Comparison of ENCODE assay signal across 9 cellular contexts in the genomic region with DNA sequence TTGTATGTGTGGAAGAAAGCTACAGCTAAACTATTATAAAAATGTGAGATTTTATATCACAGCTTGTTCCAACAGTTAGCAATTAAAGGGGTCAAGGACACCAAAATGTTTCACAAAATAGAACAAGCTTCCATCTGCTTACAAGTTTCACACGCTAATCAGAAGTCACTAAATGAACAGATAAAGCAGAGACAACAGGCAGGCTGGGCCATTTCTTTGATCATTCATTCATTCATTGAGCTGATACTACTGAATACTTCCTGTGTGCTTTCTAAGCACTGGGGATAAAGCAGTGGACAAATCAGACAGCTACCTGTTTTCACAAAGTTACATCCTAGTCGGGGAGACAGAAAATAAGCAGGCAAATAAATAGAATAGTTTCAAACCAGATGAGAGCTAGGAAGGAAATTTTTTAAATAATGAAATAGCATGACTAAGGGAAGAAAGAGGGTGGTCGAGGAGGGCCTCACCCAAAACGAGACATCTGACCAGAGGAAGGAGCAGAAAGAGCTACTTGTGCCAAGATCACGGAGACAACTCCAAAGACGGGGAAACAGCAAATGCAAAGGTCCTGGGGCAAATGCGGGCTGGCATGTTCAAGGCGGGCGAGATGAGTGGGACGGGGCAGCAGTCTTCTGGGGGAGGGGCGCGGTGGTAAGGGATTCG. TPM values are rescaled to one million over a fixed set of nuclear protein-coding genes. Genes with fewer than 3 reads are reported as not detected.
A peak's percentile ranks its signal among the peaks of the same experiment; 100 is the strongest.
DNase-seq lines count a peak whose midpoint lies in the region; ATAC-seq, FAIRE-seq and TF ChIP-seq lines count a peak whose summit lies in the region.
"Had no signal": no experiment of that assay in that cellular context is flagged by ENCODE, and none has a peak within 500 bp of the region (broad histone marks: within the 10 kb centered on the region; RNA-seq: fewer than 3 reads in every experiment).

No MANE protein-coding gene starts in this region.

- 8 to 14% (median 8%) methylated on average over 13 of the region's 13 CpGs for WGBS in ovary, 3 donors

- H3K9me3 ChIP-seq in CD8-positive, alpha-beta memory T cell (ENCODE audit: low read length) = no peaks in the 10 kb centered on the region
- no peaks in the 10 kb centered on the region for H3K9me3 ChIP-seq in OCI-LY7 (ENCODE audit: low read length)
- H3K9me3 ChIP-seq in ovary = no peaks in the 10 kb centered on the region

- TF ChIP-seq POLR2A in ovary (IDR thresholded peaks at IDR 0.05) = no peak

- peak overlapping the region; percentile 1 to 100 (median 90) for H3K27ac Mint-ChIP-seq in CD8-positive, alpha-beta memory T cell
- peak overlapping the region; percentile 76 for H3K27ac Mint-ChIP-seq in endothelial cell (ENCODE audit: unreplicated experiment)

- peak overlapping the region; percentile 81 to 99 (median 89) for H3K4me3 Mint-ChIP-seq in CD8-positive, alpha-beta memory T cell
- peak overlapping the region; percentile 97 for H3K4me3 Mint-ChIP-seq in endothelial cell (ENCODE audit: unreplicated experiment)

- ATAC-seq in GM18870 (IDR thresholded peaks at IDR 0.05; ENCODE audit: unreplicated experiment) = no peak
- no peak for ATAC-seq in HG02798 (IDR thresholded peaks at IDR 0.05; ENCODE audit: poor library complexity, unreplicated experiment)

- no peak for FAIRE-seq in HTR-8/SVneo (lab: Jason Lieb, UNC)

- H3K79me2 ChIP-seq in OCI-LY7 (ENCODE audit: insufficient read depth, low read depth, low read length) = peaks cover 35% of the 10 kb centered on the region

- CTCF ChIA-PET in CD8-positive, alpha-beta memory T cell (lab: Charles Lee) = interaction anchor here (0.9 to 9.2 kb wide), 3 partner anchors 23 to 38 kb away, joined by 3 to 133 read pairs (median 12); no protein-coding TSS in a partner anchor
- CTCF ChIA-PET in OCI-LY7 (lab: Charles Lee; ENCODE audit: unreplicated experiment) = no interaction called here

- TF ChIP-seq CTCF in OCI-LY7 (conservative IDR thresholded peaks at IDR 0.05; ENCODE audit: low read length) (no peak), endothelial cell (IDR thresholded peaks at IDR 0.05; ENCODE audit: unreplicated experiment) (no peak), ovary (IDR thresholded peaks at IDR 0.05) (no peak)

- no peak overlapping the region for H3K27ac ChIP-seq in CD8-positive, alpha-beta memory T cell (ENCODE audit: low read depth, low read length)
- H3K27ac ChIP-seq in OCI-LY7 (ENCODE audit: low read depth, low read length, poor library complexity, severe bottlenecking) = no peak overlapping the region
- no peak overlapping the region for H3K27ac ChIP-seq in ovary

- H3K27me3 ChIP-seq in CD8-positive, alpha-beta memory T cell (ENCODE audit: insufficient read depth, low read length, poor library complexity, severe bottlenecking) = no peaks in the 10 kb centered on the region
- H3K27me3 ChIP-seq in ovary = no peaks in the 10 kb centered on the region

- peaks cover 40 to 74% (median 53%) of the 10 kb centered on the region in 3 donors for H3K4me1 Mint-ChIP-seq in CD8-positive, alpha-beta memory T cell
- H3K4me1 Mint-ChIP-seq in endothelial cell (ENCODE audit: unreplicated experiment) = peaks cover 29% of the 10 kb centered on the region

- H3K4me3 ChIP-seq in CD8-positive, alpha-beta memory T cell (ENCODE audit: low read length) = peak overlapping the region; percentile 40
- H3K4me3 ChIP-seq in OCI-LY7 (ENCODE audit: low read depth, low read length, poor library complexity, severe bottlenecking) (peak overlapping the region; percentile 75), ovary (peak overlapping the region; percentile 62)

- POLR2A ChIA-PET in CD8-positive, alpha-beta memory T cell (lab: Charles Lee) = no interaction called here
- POLR2A ChIA-PET in OCI-LY7 (lab: Charles Lee) = interaction anchor here (0.6 to 0.9 kb wide), 2 partner anchors 13 to 161 kb away, joined by 3 to 4 read pairs; no protein-coding TSS in a partner anchor

- peaks cover 0 to 1% of the 10 kb centered on the region in 2 donors for H3K27me3 Mint-ChIP-seq in CD8-positive, alpha-beta memory T cell
- H3K27me3 Mint-ChIP-seq in endothelial cell (ENCODE audit: unreplicated experiment) = peaks cover 17% of the 10 kb centered on the region

- intact Hi-C loops in OCI-LY7 (cut with micrococcal nuclease; ENCODE audit: unreplicated experiment) = loop anchor here (5.0 kb wide), 1 partner anchor 383 kb away; the partner anchor contains the start of gene TBC1D9B
- intact Hi-C loops in ovary (cut with DNase I) = loop anchor here in 3 of 4 donors (5.0 to 10.0 kb wide), 4 partner anchors 37 to 182 kb away; partner anchors contain the start of gene GFPT2 (in 1 of the 3)
- intact Hi-C loops in posterior vena cava (cut with DNase I) = loop anchor here in 1 of 2 donors (10.0 kb wide), 1 partner anchor 184 kb away; no protein-coding TSS in a partner anchor

- H3K36me3 ChIP-seq in CD8-positive, alpha-beta memory T cell (ENCODE audit: insufficient read depth, low read length) = no peaks in the 10 kb centered on the region
- peaks cover 36% of the 10 kb centered on the region for H3K36me3 ChIP-seq in OCI-LY7 (ENCODE audit: insufficient read depth, low read length)
- no peaks in the 10 kb centered on the region for H3K36me3 ChIP-seq in ovary

- DNase-seq in CD8-positive, alpha-beta memory T cell = no peak
- DNase-seq in OCI-LY7 (ENCODE audit: low spot score) (no peak), endothelial cell (ENCODE audit: low spot score) (no peak), ovary (no peak), posterior vena cava (ENCODE audit: low spot score) (no peak), HTR-8/SVneo (ENCODE audit: insufficient read length, low spot score) (no peak)
- DNase-seq: cortex of kidney had no signal

- no peaks in the 10 kb centered on the region for H3K9me3 Mint-ChIP-seq in CD8-positive, alpha-beta memory T cell
- H3K9me3 Mint-ChIP-seq in endothelial cell (ENCODE audit: unreplicated experiment) = no peaks in the 10 kb centered on the region

- H2AFZ ChIP-seq in OCI-LY7 (ENCODE audit: low read length) = no peak overlapping the region

- no TSS peak for BruUV-seq in OCI-LY7 (replicated peaks; lab: Mats Ljungman, UMichigan)

- no peak for TF ChIP-seq EP300 in ovary (IDR thresholded peaks at IDR 0.05)

- peak overlapping the region; percentile 96 for H3K4me2 ChIP-seq in OCI-LY7 (ENCODE audit: low read length)

- peaks cover 29% of the 10 kb centered on the region for H3K4me1 ChIP-seq in CD8-positive, alpha-beta memory T cell (ENCODE audit: insufficient read depth, low read length)
- H3K4me1 ChIP-seq in OCI-LY7 (ENCODE audit: insufficient read depth, low read length, poor library complexity, severe bottlenecking) (peaks cover 33% of the 10 kb centered on the region), ovary (ENCODE audit: insufficient read depth) (no peaks in the 10 kb centered on the region)

- H3K36me3 Mint-ChIP-seq in CD8-positive, alpha-beta memory T cell = peaks cover 1 to 23% (median 4%) of the 10 kb centered on the region in 3 donors
- H3K36me3 Mint-ChIP-seq in endothelial cell (ENCODE audit: low read depth, unreplicated experiment) = peaks cover 14% of the 10 kb centered on the region

- no peaks in the 10 kb centered on the region for H3K9me2 ChIP-seq in OCI-LY7 (ENCODE audit: insufficient read depth, low read length)

- peaks cover 19% of the 10 kb centered on the region; the same call in 1 of the 2 replicates for H4K20me1 ChIP-seq in OCI-LY7 (ENCODE audit: insufficient read depth, low read length)

RNA-seq across cellular contexts. Expression of gene MAPK9, which starts 1.2 kb away (rescaled TPM):
- 10 to 100 TPM; 44.3 to 46.2 TPM for total RNA-seq in CD8-positive, alpha-beta memory T cell
- 34.9 TPM for polyA plus RNA-seq in CD8-positive, alpha-beta memory T cell
- total RNA-seq in OCI-LY7 (2014; rRNA removed; shearing (Covaris generic)) = 19.9 and 21.8 TPM in 2 replicates
- total RNA-seq in OCI-LY7 (2022) (42.1 and 45.7 TPM in 2 replicates), endothelial cell (ENCODE audit: unreplicated experiment) (51.5 TPM), ovary (10 to 100 TPM; 25.6 to 35.9 (median 33.4) TPM), posterior vena cava (10 to 100 TPM; 27.9 to 34.9 TPM)
- 10 to 100 TPM; 12.8 to 28.8 TPM for polyA plus RNA-seq in ovary
